10 cellular contexts compared by ENCODE assay signal in genomic region chr18:71784777-71785176, GRCh38.
A peak's percentile ranks its signal among the peaks of the same experiment; 100 is the strongest.
DNase-seq lines count a peak whose midpoint lies in the region; ATAC-seq and TF ChIP-seq lines count a peak whose summit lies in the region.
"Had no signal": no experiment of that assay in that cellular context is flagged by ENCODE, and none has a peak within 500 bp of the region (broad histone marks: within the 10 kb centered on the region; RNA-seq: fewer than 3 reads in every experiment).

No MANE protein-coding gene starts in this region.

- no peaks in the 10 kb centered on the region for H3K4me1 Mint-ChIP-seq in GM23338
- no peaks in the 10 kb centered on the region for H3K4me1 Mint-ChIP-seq in natural killer cell

- no TSS peak for BruUV-seq in OCI-LY7 (replicated peaks; lab: Mats Ljungman, UMichigan)

- H3K9me3 Mint-ChIP-seq in GM23338, result peaks cover 79% of the 10 kb centered on the region
- peaks cover 5 to 8% of the 10 kb centered on the region in 2 donors for H3K9me3 Mint-ChIP-seq in natural killer cell

- H3K9me3 ChIP-seq in DND-41 (ENCODE audit: insufficient read depth, low read length, severe bottlenecking), result no peaks in the 10 kb centered on the region
- no peaks in the 10 kb centered on the region for H3K9me3 ChIP-seq in OCI-LY7 (ENCODE audit: low read length)
- H3K9me3 ChIP-seq in tibial artery, result no peaks in the 10 kb centered on the region
- H3K9me3 ChIP-seq: prostate gland, suprapubic skin had no signal

- DNase-seq in DND-41 (peak; percentile 6), GM23338 (ENCODE audit: low spot score) (peak; percentile 0), OCI-LY7 (ENCODE audit: low spot score) (peak; percentile 0), germinal center (ENCODE audit: low spot score) (peak; percentile 8), lower leg skin (ENCODE audit: low spot score in 2 of 2) (no peak), tibial artery (no peak), natural killer cell (no peak)

- no peaks in the 10 kb centered on the region for H3K4me1 ChIP-seq in DND-41 (ENCODE audit: insufficient read depth, low read length)
- H3K4me1 ChIP-seq in GM23338 (ENCODE audit: insufficient read depth), result no peaks in the 10 kb centered on the region
- no peaks in the 10 kb centered on the region for H3K4me1 ChIP-seq in OCI-LY7 (ENCODE audit: insufficient read depth, low read length, poor library complexity, severe bottlenecking)
- no peaks in the 10 kb centered on the region for H3K4me1 ChIP-seq in tibial artery
- H3K4me1 ChIP-seq: prostate gland, suprapubic skin had no signal

- no peaks in the 10 kb centered on the region for H3F3A ChIP-seq in GM23338 (replicated peaks; ENCODE audit: low read depth)

- TF ChIP-seq CTCF in DND-41 (IDR thresholded peaks at IDR 0.05; ENCODE audit: borderline replicate concordance, extremely low read depth, low read length, poor library complexity, severe bottlenecking), result peak; percentile 60
- peak; percentile 22 to 24; a peak in 2 of 4 replicates for TF ChIP-seq CTCF in GM23338 (conservative IDR thresholded peaks at IDR 0.05; ENCODE audit: low read depth in 2 of 2)
- peak; percentile 61 for TF ChIP-seq CTCF in OCI-LY7 (conservative IDR thresholded peaks at IDR 0.05; ENCODE audit: low read length)
- no peak for TF ChIP-seq CTCF in lower leg skin (IDR thresholded peaks at IDR 0.05)
- TF ChIP-seq CTCF in tibial artery (IDR thresholded peaks at IDR 0.05), result no peak
- TF ChIP-seq CTCF in natural killer cell (IDR thresholded peaks at IDR 0.05), result no peak

- H2AFZ ChIP-seq in DND-41 (ENCODE audit: low read depth, low read length) (no peak overlapping the region), GM23338 (no peak overlapping the region), OCI-LY7 (ENCODE audit: low read length) (no peak overlapping the region)

- H3K27me3 Mint-ChIP-seq in GM23338 (ENCODE audit: insufficient read depth, low read depth, poor library complexity), result no peaks in the 10 kb centered on the region
- no peaks in the 10 kb centered on the region for H3K27me3 Mint-ChIP-seq in natural killer cell (ENCODE audit: low read depth in 2 of 2)

- H3K4me3 ChIP-seq in DND-41 (ENCODE audit: low read depth in 1 of 2, low read length in 2 of 2) (no peak overlapping the region), GM23338 (no peak overlapping the region), OCI-LY7 (ENCODE audit: low read depth, low read length, poor library complexity, severe bottlenecking) (no peak overlapping the region), lower leg skin (ENCODE audit: low read depth, poor library complexity, severe bottlenecking) (no peak overlapping the region), tibial artery (no peak overlapping the region)
- H3K4me3 ChIP-seq: prostate gland, suprapubic skin had no signal

- H3K27ac ChIP-seq in DND-41 (ENCODE audit: low read length) (no peak overlapping the region), GM23338 (ENCODE audit: low read depth) (no peak overlapping the region), OCI-LY7 (ENCODE audit: low read depth, low read length, poor library complexity, severe bottlenecking) (no peak overlapping the region), tibial artery (no peak overlapping the region)
- H3K27ac ChIP-seq: prostate gland, suprapubic skin had no signal

- H3K27me3 ChIP-seq in DND-41 (ENCODE audit: insufficient read depth, low read length, poor library complexity) (no peaks in the 10 kb centered on the region), GM23338 (ENCODE audit: insufficient read depth) (no peaks in the 10 kb centered on the region), tibial artery (no peaks in the 10 kb centered on the region)
- H3K27me3 ChIP-seq: suprapubic skin had no signal

- 76 to 84% methylated on average over 4 of the region's 4 CpGs for whole genome bisulfite sequencing in lower leg skin, 2 donors

- H3K4me2 ChIP-seq in DND-41 (ENCODE audit: insufficient read depth, low read length), result no peak overlapping the region
- H3K4me2 ChIP-seq in GM23338, result no peak overlapping the region
- no peak overlapping the region for H3K4me2 ChIP-seq in OCI-LY7 (ENCODE audit: low read length)

- H3K79me2 ChIP-seq in DND-41 (ENCODE audit: insufficient read depth, low read length) (no peaks in the 10 kb centered on the region), GM23338 (replicated peaks; ENCODE audit: insufficient read depth) (no peaks in the 10 kb centered on the region), OCI-LY7 (ENCODE audit: insufficient read depth, low read depth, low read length) (no peaks in the 10 kb centered on the region)

- POLR2A ChIA-PET in OCI-LY7 (lab: Charles Lee), result no interaction called here

- ATAC-seq in DND-41 (ENCODE audit: insufficient read depth, low read depth) (no peak), GM23338 (no peak), natural killer cell (no peak), HG02973 (IDR thresholded peaks at IDR 0.05; ENCODE audit: unreplicated experiment) (no peak)

- H3K4me3 Mint-ChIP-seq in GM23338 (no peak overlapping the region), natural killer cell (no peak overlapping the region)

- intact Hi-C loops in OCI-LY7 (cut with micrococcal nuclease; ENCODE audit: unreplicated experiment), result no loop called here
- intact Hi-C loops in lower leg skin (cut with DNase I; ENCODE audit: low total_unique reads), result no loop called here
- intact Hi-C loops in tibial artery (cut with DNase I; ENCODE audit: low total_unique reads), result no loop called here
- intact Hi-C loops in natural killer cell (cut with micrococcal nuclease), result no loop called here

- peaks cover 11% of the 10 kb centered on the region for H3K36me3 Mint-ChIP-seq in GM23338 (ENCODE audit: low read depth)
- no peaks in the 10 kb centered on the region for H3K36me3 Mint-ChIP-seq in natural killer cell

- H3K36me3 ChIP-seq in DND-41 (ENCODE audit: insufficient read depth, low read length) (no peaks in the 10 kb centered on the region), GM23338 (ENCODE audit: insufficient read depth) (no peaks in the 10 kb centered on the region; the same call in 1 of the 2 replicates), OCI-LY7 (ENCODE audit: insufficient read depth, low read length) (no peaks in the 10 kb centered on the region), tibial artery (no peaks in the 10 kb centered on the region)
- H3K36me3 ChIP-seq: prostate gland, suprapubic skin had no signal

- H3K27ac Mint-ChIP-seq in GM23338, result no peak overlapping the region
- no peak overlapping the region for H3K27ac Mint-ChIP-seq in natural killer cell

- H3K9me2 ChIP-seq in GM23338 (ENCODE audit: insufficient read depth) (no peaks in the 10 kb centered on the region), OCI-LY7 (ENCODE audit: insufficient read depth, low read length) (no peaks in the 10 kb centered on the region)

- CTCF ChIA-PET in OCI-LY7 (lab: Charles Lee; ENCODE audit: unreplicated experiment), result no interaction called here

- no peak overlapping the region for H3K9ac ChIP-seq in DND-41 (ENCODE audit: low read depth, low read length)

- no peaks in the 10 kb centered on the region for H4K20me1 ChIP-seq in DND-41 (ENCODE audit: insufficient read depth, low read length)
- H4K20me1 ChIP-seq in GM23338 (replicated peaks; ENCODE audit: insufficient read depth), result no peaks in the 10 kb centered on the region
- no peaks in the 10 kb centered on the region for H4K20me1 ChIP-seq in OCI-LY7 (ENCODE audit: insufficient read depth, low read length)

- no peak for TF ChIP-seq POLR2A in lower leg skin (IDR thresholded peaks at IDR 0.05)

TF ChIP-seq in GM23338, 12 proteins besides CTCF, POLR2A, EP300 and RAD21:
- TF ChIP-seq, protein P1, sequence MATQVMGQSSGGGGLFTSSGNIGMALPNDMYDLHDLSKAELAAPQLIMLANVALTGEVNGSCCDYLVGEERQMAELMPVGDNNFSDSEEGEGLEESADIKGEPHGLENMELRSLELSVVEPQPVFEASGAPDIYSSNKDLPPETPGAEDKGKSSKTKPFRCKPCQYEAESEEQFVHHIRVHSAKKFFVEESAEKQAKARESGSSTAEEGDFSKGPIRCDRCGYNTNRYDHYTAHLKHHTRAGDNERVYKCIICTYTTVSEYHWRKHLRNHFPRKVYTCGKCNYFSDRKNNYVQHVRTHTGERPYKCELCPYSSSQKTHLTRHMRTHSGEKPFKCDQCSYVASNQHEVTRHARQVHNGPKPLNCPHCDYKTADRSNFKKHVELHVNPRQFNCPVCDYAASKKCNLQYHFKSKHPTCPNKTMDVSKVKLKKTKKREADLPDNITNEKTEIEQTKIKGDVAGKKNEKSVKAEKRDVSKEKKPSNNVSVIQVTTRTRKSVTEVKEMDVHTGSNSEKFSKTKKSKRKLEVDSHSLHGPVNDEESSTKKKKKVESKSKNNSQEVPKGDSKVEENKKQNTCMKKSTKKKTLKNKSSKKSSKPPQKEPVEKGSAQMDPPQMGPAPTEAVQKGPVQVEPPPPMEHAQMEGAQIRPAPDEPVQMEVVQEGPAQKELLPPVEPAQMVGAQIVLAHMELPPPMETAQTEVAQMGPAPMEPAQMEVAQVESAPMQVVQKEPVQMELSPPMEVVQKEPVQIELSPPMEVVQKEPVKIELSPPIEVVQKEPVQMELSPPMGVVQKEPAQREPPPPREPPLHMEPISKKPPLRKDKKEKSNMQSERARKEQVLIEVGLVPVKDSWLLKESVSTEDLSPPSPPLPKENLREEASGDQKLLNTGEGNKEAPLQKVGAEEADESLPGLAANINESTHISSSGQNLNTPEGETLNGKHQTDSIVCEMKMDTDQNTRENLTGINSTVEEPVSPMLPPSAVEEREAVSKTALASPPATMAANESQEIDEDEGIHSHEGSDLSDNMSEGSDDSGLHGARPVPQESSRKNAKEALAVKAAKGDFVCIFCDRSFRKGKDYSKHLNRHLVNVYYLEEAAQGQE (IDR thresholded peaks at IDR 0.05; ENCODE audit: unreplicated experiment), result no peak
- TF ChIP-seq ZNF331 (CRISPR knock-in tag; IDR thresholded peaks at IDR 0.05; ENCODE audit: low read depth), result no peak
- no peak for TF ChIP-seq EZH2phosphoT487 (IDR thresholded peaks at IDR 0.05; ENCODE audit: unreplicated experiment)
- TF ChIP-seq CREB1 (CRISPR knock-in tag; IDR thresholded peaks at IDR 0.05; ENCODE audit: low read depth), result no peak
- no peak for TF ChIP-seq JUNB (IDR thresholded peaks at IDR 0.05; ENCODE audit: unreplicated experiment)
TF ChIP-seq in GM23338: peak in this region for 0.

Comparison
In these comparisons a context has a peak if more than half of its experiments do, and no peak if none do; other contexts are left out.
1. DNase-seq: peak in DND-41 (single experiment), GM23338 (single experiment), OCI-LY7 (single experiment) and germinal center (single experiment); none in lower leg skin (0 of 2), tibial artery (0 of 2) and natural killer cell (single experiment).
2. CTCF ChIP-seq: peak in DND-41 (single experiment), GM23338 (2 of 2) and OCI-LY7 (single experiment); none in lower leg skin (0 of 3), tibial artery (0 of 2) and natural killer cell (single experiment).